In genomic region chr6:169701218-169701952, GRCh38 we compare ENCODE assay signal across 8 cellular contexts. TPM values are rescaled to one million over a fixed set of nuclear protein-coding genes. Genes with fewer than 3 reads are reported as not detected.
DNase-seq lines count a peak whose midpoint lies in the region; TF ChIP-seq lines count a peak whose summit lies in the region.

No MANE protein-coding gene starts in this region.

- TF ChIP-seq CTCF in HEK293 (tag by site-specific recombination; IDR thresholded peaks at IDR 0.05) (0 out of 2 replicates have a peak, but pooled peaks have one; percentile 21), endodermal cell (conservative IDR thresholded peaks at IDR 0.05) (no peak), nephron progenitor cell (IDR thresholded peaks at IDR 0.05) (no peak)

- H3K9me3 Mint-ChIP-seq in endodermal cell, result peaks cover 12% of the 10 kb centered on the region
- peaks cover 23% of the 10 kb centered on the region for H3K9me3 Mint-ChIP-seq in nephron progenitor cell

- H3K27me3 ChIP-seq in endodermal cell (ENCODE audit: control insufficient read depth, insufficient read depth, low read length, poor library complexity, severe bottlenecking), result no peaks in the 10 kb centered on the region

- WGBS in endodermal cell (ENCODE audit: insufficient coverage in 1 of 2, insufficient read length in 1 of 2), 2 experiments, result 0 to 1% methylated on average over 27 to 56 of the region's 56 CpGs

- CTCF ChIA-PET in HEK293 (lab: Yijun Ruan, JAX), result interaction anchor here (0.6 to 1.4 kb wide), 4 partner anchors 20 to 828 kb away, joined by 3 to 5 read pairs (median 4); no protein-coding TSS in a partner anchor

- H3K4me3 Mint-ChIP-seq in endodermal cell (peak overlapping the region; percentile 91), nephron progenitor cell (peak overlapping the region; percentile 96)

- H3K4me3 ChIP-seq in HEK293 (ENCODE audit: low read depth, low read length) (peak overlapping the region; percentile 97), endodermal cell (ENCODE audit: low read length) (peak overlapping the region; percentile 95)

- H3K4me1 Mint-ChIP-seq in endodermal cell, result peaks cover 28% of the 10 kb centered on the region
- H3K4me1 Mint-ChIP-seq in nephron progenitor cell, result peaks cover 59% of the 10 kb centered on the region

- H3K9ac ChIP-seq in endodermal cell (ENCODE audit: extremely low read depth, low read length, poor library complexity, severe bottlenecking), result peak overlapping the region; percentile 83

- peak overlapping the region; percentile 96 for H3K27ac Mint-ChIP-seq in endodermal cell
- peak overlapping the region; percentile 88 for H3K27ac Mint-ChIP-seq in nephron progenitor cell

- H3K27me3 Mint-ChIP-seq in endodermal cell (ENCODE audit: insufficient read depth) (no peaks in the 10 kb centered on the region), nephron progenitor cell (ENCODE audit: low read depth, poor library complexity) (peaks cover 5% of the 10 kb centered on the region)

- DNase-seq in DMS79 treated with DMSO at 0.1 percent for 48 hours (lab: John Stamatoyannopoulos, UW) (peak; percentile 17), DMS79 (lab: John Stamatoyannopoulos, UW) (no peak), OCI-M1 (lab: John Stamatoyannopoulos, UW) (peak; percentile 49), endodermal cell (no peak), nephron progenitor cell (no peak), retina (no peak), CD1c-positive myeloid dendritic cell (ENCODE audit: extremely low spot score) (no peak)

- H3K4me1 ChIP-seq in HEK293 (ENCODE audit: control insufficient read depth, insufficient read depth, low read length), result peaks cover 9% of the 10 kb centered on the region; the same call in 1 of the 2 replicates
- peaks cover 11% of the 10 kb centered on the region for H3K4me1 ChIP-seq in endodermal cell (ENCODE audit: control insufficient read depth, insufficient read depth, low read length)

- H3K36me3 ChIP-seq in HEK293 (ENCODE audit: control insufficient read depth in 2 of 2, insufficient read depth in 1 of 2, low read length in 2 of 2), result peaks cover 0 to 63% of the 10 kb centered on the region in 2 experiments; a peak in 1 of 3 replicates
- H3K36me3 ChIP-seq in endodermal cell (ENCODE audit: control insufficient read depth, insufficient read depth, low read length), result peaks cover 65% of the 10 kb centered on the region

- H3K36me3 Mint-ChIP-seq in endodermal cell (ENCODE audit: low read depth) (peaks cover 37% of the 10 kb centered on the region), nephron progenitor cell (ENCODE audit: low read depth) (peaks cover 33% of the 10 kb centered on the region)

- H3K27ac ChIP-seq in HEK293 (ENCODE audit: extremely low read depth, low read depth, low read length) (peak overlapping the region; percentile 86; the same call in 1 of the 2 replicates), endodermal cell (ENCODE audit: low read depth, low read length) (peak overlapping the region; percentile 58)

- POLR2A ChIA-PET in HEK293 (lab: Yijun Ruan, JAX), result interaction anchor here (0.6 to 3.3 kb wide), 14 partner anchors 8 to 808 kb away, joined by 3 to 33 read pairs (median 4); partner anchors contain the start of genes DYNLT2 and ERMARD

- no peaks in the 10 kb centered on the region for H3K9me3 ChIP-seq in HEK293 (ENCODE audit: control insufficient read depth, insufficient read depth, low read depth, low read length)
- peaks cover 19% of the 10 kb centered on the region for H3K9me3 ChIP-seq in endodermal cell (ENCODE audit: control insufficient read depth, low read length)

TF ChIP-seq in HEK293, 187 proteins besides CTCF, POLR2A, EP300 and RAD21 (continues in another document):
- TF ChIP-seq, protein P1, sequence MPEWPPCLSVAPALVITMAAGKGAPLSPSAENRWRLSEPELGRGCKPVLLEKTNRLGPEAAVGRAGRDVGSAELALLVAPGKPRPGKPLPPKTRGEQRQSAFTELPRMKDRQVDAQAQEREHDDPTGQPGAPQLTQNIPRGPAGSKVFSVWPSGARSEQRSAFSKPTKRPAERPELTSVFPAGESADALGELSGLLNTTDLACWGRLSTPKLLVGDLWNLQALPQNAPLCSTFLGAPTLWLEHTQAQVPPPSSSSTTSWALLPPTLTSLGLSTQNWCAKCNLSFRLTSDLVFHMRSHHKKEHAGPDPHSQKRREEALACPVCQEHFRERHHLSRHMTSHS (tag by site-specific recombination; IDR thresholded peaks at IDR 0.05), result no peak
- TF ChIP-seq ZNF433 (tag by site-specific recombination; IDR thresholded peaks at IDR 0.05; ENCODE audit: low read depth), result no peak
- TF ChIP-seq ZBTB8A (tag by site-specific recombination; IDR thresholded peaks at IDR 0.05), result peak; percentile 90
- TF ChIP-seq ZNF2 (tag by site-specific recombination; IDR thresholded peaks at IDR 0.05), result peak; percentile 35; the same call in 1 of the 2 replicates
- TF ChIP-seq, protein P2, sequence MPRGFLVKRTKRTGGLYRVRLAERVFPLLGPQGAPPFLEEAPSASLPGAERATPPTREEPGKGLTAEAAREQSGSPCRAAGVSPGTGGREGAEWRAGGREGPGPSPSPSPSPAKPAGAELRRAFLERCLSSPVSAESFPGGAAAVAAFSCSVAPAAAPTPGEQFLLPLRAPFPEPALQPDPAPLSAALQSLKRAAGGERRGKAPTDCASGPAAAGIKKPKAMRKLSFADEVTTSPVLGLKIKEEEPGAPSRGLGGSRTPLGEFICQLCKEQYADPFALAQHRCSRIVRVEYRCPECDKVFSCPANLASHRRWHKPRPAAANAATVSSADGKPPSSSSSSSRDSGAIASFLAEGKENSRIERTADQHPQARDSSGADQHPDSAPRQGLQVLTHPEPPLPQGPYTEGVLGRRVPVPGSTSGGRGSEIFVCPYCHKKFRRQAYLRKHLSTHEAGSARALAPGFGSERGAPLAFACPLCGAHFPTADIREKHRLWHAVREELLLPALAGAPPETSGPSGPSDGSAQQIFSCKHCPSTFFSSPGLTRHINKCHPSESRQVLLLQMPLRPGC (tag by site-specific recombination; IDR thresholded peaks at IDR 0.05), result no peak
- TF ChIP-seq, protein P3, sequence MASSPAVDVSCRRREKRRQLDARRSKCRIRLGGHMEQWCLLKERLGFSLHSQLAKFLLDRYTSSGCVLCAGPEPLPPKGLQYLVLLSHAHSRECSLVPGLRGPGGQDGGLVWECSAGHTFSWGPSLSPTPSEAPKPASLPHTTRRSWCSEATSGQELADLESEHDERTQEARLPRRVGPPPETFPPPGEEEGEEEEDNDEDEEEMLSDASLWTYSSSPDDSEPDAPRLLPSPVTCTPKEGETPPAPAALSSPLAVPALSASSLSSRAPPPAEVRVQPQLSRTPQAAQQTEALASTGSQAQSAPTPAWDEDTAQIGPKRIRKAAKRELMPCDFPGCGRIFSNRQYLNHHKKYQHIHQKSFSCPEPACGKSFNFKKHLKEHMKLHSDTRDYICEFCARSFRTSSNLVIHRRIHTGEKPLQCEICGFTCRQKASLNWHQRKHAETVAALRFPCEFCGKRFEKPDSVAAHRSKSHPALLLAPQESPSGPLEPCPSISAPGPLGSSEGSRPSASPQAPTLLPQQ (tag by site-specific recombination; IDR thresholded peaks at IDR 0.05), result 0 out of 2 replicates have a peak, but pooled peaks have one; percentile 13
- TF ChIP-seq GLIS2 (tag by site-specific recombination; IDR thresholded peaks at IDR 0.05), result peak; percentile 68; the same call in 1 of the 2 replicates
- TF ChIP-seq, protein P4, sequence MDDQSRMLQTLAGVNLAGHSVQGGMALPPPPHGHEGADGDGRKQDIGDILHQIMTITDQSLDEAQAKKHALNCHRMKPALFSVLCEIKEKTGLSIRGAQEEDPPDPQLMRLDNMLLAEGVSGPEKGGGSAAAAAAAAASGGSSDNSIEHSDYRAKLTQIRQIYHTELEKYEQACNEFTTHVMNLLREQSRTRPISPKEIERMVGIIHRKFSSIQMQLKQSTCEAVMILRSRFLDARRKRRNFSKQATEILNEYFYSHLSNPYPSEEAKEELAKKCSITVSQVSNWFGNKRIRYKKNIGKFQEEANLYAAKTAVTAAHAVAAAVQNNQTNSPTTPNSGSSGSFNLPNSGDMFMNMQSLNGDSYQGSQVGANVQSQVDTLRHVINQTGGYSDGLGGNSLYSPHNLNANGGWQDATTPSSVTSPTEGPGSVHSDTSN (CRISPR knock-in tag; IDR thresholded peaks at IDR 0.05), result 0 out of 2 replicates have a peak, but pooled peaks have one; percentile 75
- TF ChIP-seq, protein P5, sequence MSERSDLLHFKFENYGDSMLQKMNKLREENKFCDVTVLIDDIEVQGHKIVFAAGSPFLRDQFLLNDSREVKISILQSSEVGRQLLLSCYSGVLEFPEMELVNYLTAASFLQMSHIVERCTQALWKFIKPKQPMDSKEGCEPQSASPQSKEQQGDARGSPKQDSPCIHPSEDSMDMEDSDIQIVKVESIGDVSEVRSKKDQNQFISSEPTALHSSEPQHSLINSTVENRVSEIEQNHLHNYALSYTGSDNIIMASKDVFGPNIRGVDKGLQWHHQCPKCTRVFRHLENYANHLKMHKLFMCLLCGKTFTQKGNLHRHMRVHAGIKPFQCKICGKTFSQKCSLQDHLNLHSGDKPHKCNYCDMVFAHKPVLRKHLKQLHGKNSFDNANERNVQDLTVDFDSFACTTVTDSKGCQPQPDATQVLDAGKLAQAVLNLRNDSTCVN (tag by site-specific recombination; optimal IDR thresholded peaks at IDR 0.05), result peak; percentile 98
- TF ChIP-seq ZNF324 (tag by site-specific recombination; IDR thresholded peaks at IDR 0.05), result 0 out of 2 replicates have a peak, but pooled peaks have one; percentile 9
- no peak for TF ChIP-seq ZNF670 (tag by site-specific recombination; IDR thresholded peaks at IDR 0.05; ENCODE audit: low read depth)
- peak; percentile 59; the same call in 1 of the 2 replicates for TF ChIP-seq OVOL3 (tag by site-specific recombination; IDR thresholded peaks at IDR 0.05)
- TF ChIP-seq MEIS1 (CRISPR knock-in tag; IDR thresholded peaks at IDR 0.05; ENCODE audit: borderline replicate concordance), result 0 out of 2 replicates have a peak, but pooled peaks have one; percentile 9
- peak; percentile 32; the same call in 1 of the 2 replicates for TF ChIP-seq SP7 (tag by site-specific recombination; IDR thresholded peaks at IDR 0.05)
- 0 out of 2 replicates have a peak, but pooled peaks have one; percentile 21 for TF ChIP-seq ZBTB7A (tag by site-specific recombination; IDR thresholded peaks at IDR 0.05; ENCODE audit: low read depth)

RNA-seq across cellular contexts. Expression of gene WDR27, which starts 0.4 kb away (rescaled TPM):
- total RNA-seq in endodermal cell, result 100 to 1,000 TPM in 1 of 2 donors, 10 to 100 TPM in 1; 94.4 to 110 TPM
- 93.7 TPM for polyA plus RNA-seq in endodermal cell (2013, experiment 1 of 2)
- polyA plus RNA-seq in endodermal cell (2013, experiment 2 of 2), result 75.1 TPM

RNA-seq across cellular contexts. Expression of gene C6orf120, which starts 0.5 kb away (rescaled TPM):
- total RNA-seq in endodermal cell, result 10 to 100 TPM; 24.0 to 29.7 TPM
- polyA plus RNA-seq in endodermal cell (2013, experiment 1 of 2), result 36.7 TPM
- polyA plus RNA-seq in endodermal cell (2013, experiment 2 of 2), result 32.7 TPM

RNA-seq across cellular contexts. Expression of gene PHF10, which starts 22.9 kb away (rescaled TPM):
- 10 to 100 TPM; 82.5 to 82.8 TPM for total RNA-seq in endodermal cell
- polyA plus RNA-seq in endodermal cell (2013, experiment 1 of 2), result 74.8 TPM
- polyA plus RNA-seq in endodermal cell (2013, experiment 2 of 2), result 72.6 TPM

RNA-seq across cellular contexts. Expression of gene DYNLT2, which starts 50.0 kb away (rescaled TPM):
- 1 to 10 TPM; 1.5 to 1.7 TPM for total RNA-seq in endodermal cell
- 2.4 TPM for polyA plus RNA-seq in endodermal cell (2013, experiment 1 of 2)
- polyA plus RNA-seq in endodermal cell (2013, experiment 2 of 2), result 2.2 TPM

RNA-seq across cellular contexts. Expression of gene ERMARD, which starts 50.0 kb away (rescaled TPM):
- total RNA-seq in endodermal cell, result 10 to 100 TPM; 14.4 to 24.2 TPM
- 25.8 TPM for polyA plus RNA-seq in endodermal cell (2013, experiment 1 of 2)
- polyA plus RNA-seq in endodermal cell (2013, experiment 2 of 2), result 21.8 TPM

Comparison
In these comparisons a context has a peak if more than half of its experiments do, and no peak if none do; other contexts are left out.
1. DNase-seq: peak in DMS79 treated with DMSO at 0.1 percent for 48 hours (single experiment) and OCI-M1 (single experiment); none in DMS79 (single experiment), endodermal cell (single experiment), nephron progenitor cell (single experiment), retina (single experiment) and CD1c-positive myeloid dendritic cell (single experiment).